ENCODE assay signal across 2 cellular contexts in the genomic region with DNA sequence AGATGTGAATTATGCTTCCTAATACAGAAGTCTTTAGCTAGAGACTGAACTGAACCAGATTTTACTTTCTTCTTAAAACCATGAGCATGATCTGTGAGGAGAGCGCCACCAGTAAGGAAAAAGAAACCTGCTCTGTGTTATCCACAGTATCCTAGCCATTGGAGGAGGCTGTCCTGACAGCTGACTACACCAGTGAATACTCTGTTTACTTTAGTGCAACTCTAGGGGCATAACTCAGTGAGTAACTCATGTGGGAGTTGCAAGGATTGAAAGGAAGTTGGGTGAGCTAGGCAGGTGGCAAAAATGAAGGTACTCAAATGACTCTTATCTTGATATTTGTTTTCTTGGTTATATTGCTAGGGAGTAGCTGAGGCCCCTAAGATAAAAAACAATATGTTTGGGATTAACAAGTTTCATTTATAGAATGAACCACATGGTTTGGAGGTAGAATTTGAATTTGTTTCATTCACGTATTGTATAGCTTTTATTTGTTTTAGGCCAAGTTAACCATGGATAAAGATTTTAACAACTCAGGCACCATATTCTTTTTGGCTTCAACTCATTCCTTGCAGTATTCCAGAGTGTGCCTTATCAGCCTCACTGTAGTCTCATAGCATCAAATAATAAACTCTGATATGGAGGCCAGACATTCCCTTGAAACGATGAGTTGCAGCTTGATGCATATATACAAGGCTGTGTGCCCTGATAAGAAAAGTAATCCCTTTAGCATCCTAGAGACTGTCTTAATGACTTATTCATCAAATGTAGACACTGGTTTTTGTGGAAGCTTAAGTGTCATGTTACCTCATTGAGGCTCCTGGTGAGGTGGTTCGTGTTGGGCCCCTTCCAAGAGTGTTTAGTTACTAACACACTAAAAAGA.
TF ChIP-seq lines count a peak whose summit lies in the region.

No MANE protein-coding gene starts in this region.

TF ChIP-seq in SK-N-SH treated with all-trans-retinoic acid at 6 μM for 48 hours, 23 proteins besides CTCF, POLR2A, EP300 and RAD21 (continued from another document):
- TF ChIP-seq, protein P1, sequence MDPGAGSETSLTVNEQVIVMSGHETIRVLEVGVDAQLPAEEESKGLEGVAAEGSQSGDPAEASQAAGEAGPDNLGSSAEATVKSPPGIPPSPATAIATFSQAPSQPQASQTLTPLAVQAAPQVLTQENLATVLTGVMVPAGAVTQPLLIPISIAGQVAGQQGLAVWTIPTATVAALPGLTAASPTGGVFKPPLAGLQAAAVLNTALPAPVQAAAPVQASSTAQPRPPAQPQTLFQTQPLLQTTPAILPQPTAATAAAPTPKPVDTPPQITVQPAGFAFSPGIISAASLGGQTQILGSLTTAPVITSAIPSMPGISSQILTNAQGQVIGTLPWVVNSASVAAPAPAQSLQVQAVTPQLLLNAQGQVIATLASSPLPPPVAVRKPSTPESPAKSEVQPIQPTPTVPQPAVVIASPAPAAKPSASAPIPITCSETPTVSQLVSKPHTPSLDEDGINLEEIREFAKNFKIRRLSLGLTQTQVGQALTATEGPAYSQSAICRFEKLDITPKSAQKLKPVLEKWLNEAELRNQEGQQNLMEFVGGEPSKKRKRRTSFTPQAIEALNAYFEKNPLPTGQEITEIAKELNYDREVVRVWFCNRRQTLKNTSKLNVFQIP (CRISPR knock-in tag; IDR thresholded peaks at IDR 0.05; ENCODE audit: borderline replicate concordance, low read depth) = no peak
- no peak for TF ChIP-seq TOX (CRISPR knock-in tag; IDR thresholded peaks at IDR 0.05; ENCODE audit: borderline replicate concordance)
- TF ChIP-seq GLIS3 (CRISPR knock-in tag; IDR thresholded peaks at IDR 0.05) = no peak
- TF ChIP-seq, protein P2, sequence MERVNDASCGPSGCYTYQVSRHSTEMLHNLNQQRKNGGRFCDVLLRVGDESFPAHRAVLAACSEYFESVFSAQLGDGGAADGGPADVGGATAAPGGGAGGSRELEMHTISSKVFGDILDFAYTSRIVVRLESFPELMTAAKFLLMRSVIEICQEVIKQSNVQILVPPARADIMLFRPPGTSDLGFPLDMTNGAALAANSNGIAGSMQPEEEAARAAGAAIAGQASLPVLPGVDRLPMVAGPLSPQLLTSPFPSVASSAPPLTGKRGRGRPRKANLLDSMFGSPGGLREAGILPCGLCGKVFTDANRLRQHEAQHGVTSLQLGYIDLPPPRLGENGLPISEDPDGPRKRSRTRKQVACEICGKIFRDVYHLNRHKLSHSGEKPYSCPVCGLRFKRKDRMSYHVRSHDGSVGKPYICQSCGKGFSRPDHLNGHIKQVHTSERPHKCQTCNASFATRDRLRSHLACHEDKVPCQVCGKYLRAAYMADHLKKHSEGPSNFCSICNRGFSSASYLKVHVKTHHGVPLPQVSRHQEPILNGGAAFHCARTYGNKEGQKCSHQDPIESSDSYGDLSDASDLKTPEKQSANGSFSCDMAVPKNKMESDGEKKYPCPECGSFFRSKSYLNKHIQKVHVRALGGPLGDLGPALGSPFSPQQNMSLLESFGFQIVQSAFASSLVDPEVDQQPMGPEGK (CRISPR knock-in tag; IDR thresholded peaks at IDR 0.05; ENCODE audit: borderline replicate concordance) = no peak
- TF ChIP-seq ZNF565 (CRISPR knock-in tag; conservative IDR thresholded peaks at IDR 0.05; ENCODE audit: low read depth) = no peak
- no peak for TF ChIP-seq ESRRG (CRISPR knock-in tag; IDR thresholded peaks at IDR 0.05)
- no peak for TF ChIP-seq ISL1 (CRISPR knock-in tag; IDR thresholded peaks at IDR 0.05)
- TF ChIP-seq BACH2 (CRISPR knock-in tag; IDR thresholded peaks at IDR 0.05; ENCODE audit: borderline replicate concordance) = no peak
- TF ChIP-seq ZFP30 (CRISPR knock-in tag; IDR thresholded peaks at IDR 0.05) = no peak
- TF ChIP-seq CSDC2 (CRISPR knock-in tag; IDR thresholded peaks at IDR 0.05) = no peak
- no peak for TF ChIP-seq TCF4 (CRISPR knock-in tag; IDR thresholded peaks at IDR 0.05; ENCODE audit: borderline replicate concordance)
- TF ChIP-seq SNAI2 (CRISPR knock-in tag; IDR thresholded peaks at IDR 0.05) = no peak
- no peak for TF ChIP-seq RARB (CRISPR knock-in tag; IDR thresholded peaks at IDR 0.05)
- no peak for TF ChIP-seq ZC3H10 (CRISPR knock-in tag; IDR thresholded peaks at IDR 0.05)
- no peak for TF ChIP-seq ZNF8 (CRISPR knock-in tag; IDR thresholded peaks at IDR 0.05)
- TF ChIP-seq, protein P3, sequence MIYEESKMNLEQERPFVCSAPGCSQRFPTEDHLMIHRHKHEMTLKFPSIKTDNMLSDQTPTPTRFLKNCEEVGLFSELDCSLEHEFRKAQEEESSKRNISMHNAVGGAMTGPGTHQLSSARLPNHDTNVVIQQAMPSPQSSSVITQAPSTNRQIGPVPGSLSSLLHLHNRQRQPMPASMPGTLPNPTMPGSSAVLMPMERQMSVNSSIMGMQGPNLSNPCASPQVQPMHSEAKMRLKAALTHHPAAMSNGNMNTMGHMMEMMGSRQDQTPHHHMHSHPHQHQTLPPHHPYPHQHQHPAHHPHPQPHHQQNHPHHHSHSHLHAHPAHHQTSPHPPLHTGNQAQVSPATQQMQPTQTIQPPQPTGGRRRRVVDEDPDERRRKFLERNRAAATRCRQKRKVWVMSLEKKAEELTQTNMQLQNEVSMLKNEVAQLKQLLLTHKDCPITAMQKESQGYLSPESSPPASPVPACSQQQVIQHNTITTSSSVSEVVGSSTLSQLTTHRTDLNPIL (CRISPR knock-in tag; IDR thresholded peaks at IDR 0.05; ENCODE audit: low read depth) = no peak

TF ChIP-seq in SK-N-SH, 30 proteins besides CTCF, POLR2A, EP300 and RAD21 (continued from another document):
- no peak for TF ChIP-seq REST (IDR thresholded peaks at IDR 0.05; ENCODE audit: low read depth, low read length)
- no peak for TF ChIP-seq NFIC (IDR thresholded peaks at IDR 0.05; ENCODE audit: borderline replicate concordance)
- no peak for TF ChIP-seq FOXJ3 (CRISPR knock-in tag; IDR thresholded peaks at IDR 0.05)
- TF ChIP-seq GATA2 (CRISPR knock-in tag; IDR thresholded peaks at IDR 0.05) = no peak
- no peak for TF ChIP-seq IRF3 (IDR thresholded peaks at IDR 0.05; ENCODE audit: low read depth, low read length)
- TF ChIP-seq EZH2phosphoT487 (IDR thresholded peaks at IDR 0.05; ENCODE audit: borderline replicate concordance, low read depth) = no peak
- no peak for TF ChIP-seq CHD2 (IDR thresholded peaks at IDR 0.05; ENCODE audit: low read length, partially characterized antibody)
- TF ChIP-seq SIN3A (IDR thresholded peaks at IDR 0.05; ENCODE audit: borderline replicate concordance, low read depth, low read length) = no peak
- TF ChIP-seq MXI1 (IDR thresholded peaks at IDR 0.05; ENCODE audit: low read depth, low read length) = no peak
- no peak for TF ChIP-seq JUND (IDR thresholded peaks at IDR 0.05)
- TF ChIP-seq YY1 (IDR thresholded peaks at IDR 0.05; ENCODE audit: low read depth) = no peak
- no peak for TF ChIP-seq SMC3 (IDR thresholded peaks at IDR 0.05; ENCODE audit: low read depth, low read length)
- TF ChIP-seq, protein P4, sequence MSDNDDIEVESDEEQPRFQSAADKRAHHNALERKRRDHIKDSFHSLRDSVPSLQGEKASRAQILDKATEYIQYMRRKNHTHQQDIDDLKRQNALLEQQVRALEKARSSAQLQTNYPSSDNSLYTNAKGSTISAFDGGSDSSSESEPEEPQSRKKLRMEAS (IDR thresholded peaks at IDR 0.05; ENCODE audit: low read depth) = no peak
